ENCODE assay signal across 13 cellular contexts in the genomic region with DNA sequence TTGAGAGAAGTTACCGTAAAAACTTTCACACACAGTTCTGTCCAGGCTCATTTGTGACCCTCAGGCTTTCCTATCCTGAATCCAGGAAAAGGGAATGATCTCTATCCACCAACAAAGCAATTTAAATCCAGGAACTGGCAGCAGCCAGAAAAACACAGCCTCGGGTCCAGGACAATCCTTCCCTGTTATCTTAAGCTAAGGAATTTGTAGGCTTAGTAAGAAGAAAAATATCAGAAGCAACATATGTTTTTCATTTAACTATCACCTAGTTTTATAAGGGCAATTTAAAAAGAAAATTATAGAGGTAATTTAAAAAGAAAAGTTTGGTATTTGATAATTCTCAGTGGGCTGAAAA. TPM values are rescaled to one million over a fixed set of nuclear protein-coding genes. Genes with fewer than 3 reads are reported as not detected.
DNase-seq lines count a peak whose midpoint lies in the region; ATAC-seq, FAIRE-seq and TF ChIP-seq lines count a peak whose summit lies in the region.
"Had no signal": no experiment of that assay in that cellular context is flagged by ENCODE, and none has a peak within 500 bp of the region (broad histone marks: within the 10 kb centered on the region; RNA-seq: fewer than 3 reads in every experiment).

No MANE protein-coding gene starts in this region.

- peaks cover 21% of the 10 kb centered on the region for H3K36me3 Mint-ChIP-seq in astrocyte (ENCODE audit: low read depth, unreplicated experiment)
- peaks cover 16% of the 10 kb centered on the region for H3K36me3 Mint-ChIP-seq in activated CD8-positive, alpha-beta memory T cell treated with anti-CD3 and anti-CD28 coated beads, Interleukin-2, amount 10 ng/mL, durations not matched to agents 7 days and 5 days

- DNase-seq in astrocyte (ENCODE audit: low read depth) (peak; percentile 70), HK-2 (ENCODE audit: unreplicated experiment) (no peak), NCI-H146 (lab: John Stamatoyannopoulos, UW) (no peak)
- no peak for DNase-seq in activated CD4-positive, alpha-beta T cell treated with anti-CD3 and anti-CD28 coated beads for 48 hours
- no peak for DNase-seq in activated CD8-positive, alpha-beta memory T cell treated with anti-CD3 and anti-CD28 coated beads, Interleukin-2, amount 10 ng/mL, durations not matched to agents 7 days and 5 days
- DNase-seq: CD4-positive, CD25-positive, alpha-beta regulatory T cell had no signal

- TF ChIP-seq CTCF in C4-2B (conservative IDR thresholded peaks at IDR 0.05) (no peak), astrocyte (IDR thresholded peaks at IDR 0.05; ENCODE audit: insufficient read depth, low read depth, low read length) (no peak), gastroesophageal sphincter (IDR thresholded peaks at IDR 0.05) (no peak), parathyroid adenoma (IDR thresholded peaks at IDR 0.05) (no peak)

- peaks cover 4% of the 10 kb centered on the region for H3K36me3 ChIP-seq in astrocyte (ENCODE audit: insufficient read depth, low read length)
- peaks cover 0 to 26% of the 10 kb centered on the region in 2 donors for H3K36me3 ChIP-seq in gastroesophageal sphincter
- H3K36me3 ChIP-seq in parathyroid adenoma (ENCODE audit: control insufficient read depth, insufficient read depth, low read length), result no peaks in the 10 kb centered on the region
- H3K36me3 ChIP-seq: SJSA1 had no signal

- no peak for TF ChIP-seq POLR2A in gastroesophageal sphincter (IDR thresholded peaks at IDR 0.05)

- H3K4me2 ChIP-seq in astrocyte (ENCODE audit: low read length) (peak overlapping the region; percentile 67), parathyroid adenoma (ENCODE audit: low read length) (no peak overlapping the region)

- no peaks in the 10 kb centered on the region for H3K9me3 Mint-ChIP-seq in astrocyte (ENCODE audit: unreplicated experiment)
- H3K9me3 Mint-ChIP-seq in activated CD8-positive, alpha-beta memory T cell treated with anti-CD3 and anti-CD28 coated beads, Interleukin-2, amount 10 ng/mL, durations not matched to agents 7 days and 5 days (ENCODE audit: low read depth), result no peaks in the 10 kb centered on the region
- H3K9me3 Mint-ChIP-seq: activated CD8-positive, alpha-beta T cell treated with anti-CD3 and anti-CD28 coated beads for 36 hours had no signal

- peaks cover 49% of the 10 kb centered on the region for H3K4me1 Mint-ChIP-seq in astrocyte (ENCODE audit: low read depth, unreplicated experiment)
- H3K4me1 Mint-ChIP-seq in activated CD8-positive, alpha-beta memory T cell treated with anti-CD3 and anti-CD28 coated beads, Interleukin-2, amount 10 ng/mL, durations not matched to agents 7 days and 5 days, result peaks cover 13% of the 10 kb centered on the region

- H3K27me3 Mint-ChIP-seq in astrocyte (ENCODE audit: low read depth, unreplicated experiment), result no peaks in the 10 kb centered on the region
- H3K27me3 Mint-ChIP-seq in activated CD8-positive, alpha-beta memory T cell treated with anti-CD3 and anti-CD28 coated beads, Interleukin-2, amount 10 ng/mL, durations not matched to agents 7 days and 5 days, result no peaks in the 10 kb centered on the region
- H3K27me3 Mint-ChIP-seq: activated CD8-positive, alpha-beta T cell treated with anti-CD3 and anti-CD28 coated beads for 36 hours; CD4-positive, CD25-positive, alpha-beta regulatory T cell had no signal

- TF ChIP-seq EP300 in gastroesophageal sphincter (IDR thresholded peaks at IDR 0.05), result no peak

- FAIRE-seq in astrocyte (lab: Jason Lieb, UNC), result no peak
- FAIRE-seq: HTR-8/SVneo had no signal

- peak overlapping the region; percentile 56 for H3K27ac ChIP-seq in C4-2B
- H3K27ac ChIP-seq in astrocyte (ENCODE audit: low read depth, low read length), result peak overlapping the region; percentile 75
- peak overlapping the region in 3 of 4 donors; percentile 17 to 49 (median 21) for H3K27ac ChIP-seq in gastroesophageal sphincter
- peak overlapping the region; percentile 83 for H3K27ac ChIP-seq in parathyroid adenoma
- H3K27ac ChIP-seq: SJSA1 had no signal

- H3K4me3 ChIP-seq in astrocyte (ENCODE audit: insufficient read depth, low read depth, low read length) (no peak overlapping the region), gastroesophageal sphincter (no peak overlapping the region), parathyroid adenoma (ENCODE audit: low read depth, low read length) (no peak overlapping the region)
- H3K4me3 ChIP-seq: GM12878, SJSA1 had no signal

- H3K27me3 ChIP-seq in astrocyte (ENCODE audit: insufficient read depth, low read length) (no peaks in the 10 kb centered on the region), gastroesophageal sphincter (no peaks in the 10 kb centered on the region), parathyroid adenoma (ENCODE audit: control insufficient read depth, insufficient read depth, low read length) (no peaks in the 10 kb centered on the region)
- H3K27me3 ChIP-seq: SJSA1 had no signal

- no peaks in the 10 kb centered on the region for H3K9me3 ChIP-seq in astrocyte (ENCODE audit: insufficient read depth, low read depth, low read length)
- H3K9me3 ChIP-seq in gastroesophageal sphincter, result no peaks in the 10 kb centered on the region
- H3K9me3 ChIP-seq in parathyroid adenoma (ENCODE audit: control insufficient read depth, low read length), result no peaks in the 10 kb centered on the region
- H3K9me3 ChIP-seq: SJSA1 had no signal

- peak overlapping the region; percentile 34 for H3K27ac Mint-ChIP-seq in astrocyte (ENCODE audit: unreplicated experiment)
- no peak overlapping the region for H3K27ac Mint-ChIP-seq in activated CD8-positive, alpha-beta memory T cell treated with anti-CD3 and anti-CD28 coated beads, Interleukin-2, amount 10 ng/mL, durations not matched to agents 7 days and 5 days
- H3K27ac Mint-ChIP-seq: activated CD8-positive, alpha-beta T cell treated with anti-CD3 and anti-CD28 coated beads for 36 hours had no signal

- no peak overlapping the region for H2AFZ ChIP-seq in astrocyte (ENCODE audit: low read depth, low read length)
- H2AFZ ChIP-seq in parathyroid adenoma, result peak overlapping the region; percentile 73

- H3K79me2 ChIP-seq in astrocyte (ENCODE audit: insufficient read depth, low read length) (peaks cover 30% of the 10 kb centered on the region), parathyroid adenoma (peaks cover 64% of the 10 kb centered on the region)

- no peak for ATAC-seq in gastroesophageal sphincter
- ATAC-seq in activated CD8-positive, alpha-beta memory T cell treated with anti-CD3 and anti-CD28 coated beads, Interleukin-2, amount 10 ng/mL, durations not matched to agents 7 days and 5 days, result no peak
- ATAC-seq: activated CD8-positive, alpha-beta T cell treated with anti-CD3 and anti-CD28 coated beads for 36 hours had no signal

- H3K9ac ChIP-seq in astrocyte (ENCODE audit: low read length) (peak overlapping the region; percentile 56), parathyroid adenoma (peak overlapping the region; percentile 9)

- peaks cover 13% of the 10 kb centered on the region for H4K20me1 ChIP-seq in astrocyte (ENCODE audit: insufficient read depth, low read length)

- peak overlapping the region; percentile 4 for H3K4me3 Mint-ChIP-seq in astrocyte (ENCODE audit: unreplicated experiment)
- H3K4me3 Mint-ChIP-seq in activated CD8-positive, alpha-beta memory T cell treated with anti-CD3 and anti-CD28 coated beads, Interleukin-2, amount 10 ng/mL, durations not matched to agents 7 days and 5 days, result no peak overlapping the region
- H3K4me3 Mint-ChIP-seq: activated CD8-positive, alpha-beta T cell treated with anti-CD3 and anti-CD28 coated beads for 36 hours; CD4-positive, CD25-positive, alpha-beta regulatory T cell had no signal

- CTCF ChIA-PET in activated CD8-positive, alpha-beta memory T cell treated with anti-CD3 and anti-CD28 coated beads, Interleukin-2, amount 10 ng/mL, durations not matched to agents 7 days and 5 days (lab: Charles Lee), result interaction anchor here (1.0 kb wide), 1 partner anchor 11 kb away, joined by 3 read pairs; no protein-coding TSS in a partner anchor

- H3K4me1 ChIP-seq in astrocyte (ENCODE audit: insufficient read depth, low read length), result peaks cover 47% of the 10 kb centered on the region
- H3K4me1 ChIP-seq in gastroesophageal sphincter, result peaks cover 0 to 33% (median 15%) of the 10 kb centered on the region in 3 donors
- H3K4me1 ChIP-seq in parathyroid adenoma, result peaks cover 32% of the 10 kb centered on the region
- H3K4me1 ChIP-seq: SJSA1 had no signal

- 32 to 37% methylated on average over 2 of the region's 2 CpGs for WGBS in gastroesophageal sphincter (ENCODE audit: low coverage in 1 of 2), 2 donors

RNA-seq across cellular contexts. Expression of a gene that starts 47.1 kb away (rescaled TPM):
- total RNA-seq in astrocyte (56.1 and 58.2 TPM in 2 replicates), gastroesophageal sphincter (10 to 100 TPM; 37.8 to 60.9 (median 47.0) TPM)
- 10 to 100 TPM; 14.8 to 17.6 TPM for total RNA-seq in activated CD8-positive, alpha-beta memory T cell treated with anti-CD3 and anti-CD28 coated beads, Interleukin-2, amount 10 ng/mL, durations not matched to agents 7 days and 5 days

Comparison
In these comparisons a context has a peak if more than half of its experiments do, and no peak if none do; other contexts are left out.
1. H3K27ac ChIP-seq: peak in every context shown above with its lines; median percentile 83 in parathyroid adenoma; 75 in astrocyte; 56 in C4-2B; 21 in gastroesophageal sphincter.